In genomic region chr1:145424612-145425435, GRCh38 we compare ENCODE assay signal across 8 cellular contexts. TPM values are rescaled to one million over a fixed set of nuclear protein-coding genes. Genes with fewer than 3 reads are reported as not detected.
DNase-seq lines count a peak whose midpoint lies in the region; ATAC-seq and TF ChIP-seq lines count a peak whose summit lies in the region.
"Not testable (repeated sequence)": the region's sequence is repeated elsewhere in the genome, so short reads cannot be mapped to it uniquely, and the experiment has no call there.

No MANE protein-coding gene starts in this region.

- WGBS in gastroesophageal sphincter (ENCODE audit: low coverage in 1 of 2), 2 donors = 6 to 7% methylated on average over 3 to 4 of the region's 59 CpGs
- 1 to 3% (median 1%) methylated on average over 7 to 42 of the region's 59 CpGs for WGBS in stomach, 5 donors

- H2AFZ ChIP-seq in SU-DHL-6 (ENCODE audit: low read depth, low read length, severe bottlenecking) = peak overlapping the region; percentile 99

- H3F3A ChIP-seq in SU-DHL-6 (ENCODE audit: insufficient read depth) = not testable (repeated sequence)

- not testable (repeated sequence) for H3K9me3 Mint-ChIP-seq in activated naive CD4-positive, alpha-beta T cell treated with anti-CD3 and anti-CD28 coated beads, Interleukin-2, amount 50 U/mL, for 72 hours
- peaks cover 20% of the 10 kb centered on the region for H3K9me3 Mint-ChIP-seq in nephron progenitor cell

- H3K79me2 ChIP-seq in SU-DHL-6 (ENCODE audit: insufficient read depth, low read length) = not testable (repeated sequence)

- H3K27me3 Mint-ChIP-seq in nephron progenitor cell (ENCODE audit: low read depth, poor library complexity) = peaks cover 49% of the 10 kb centered on the region

- not testable (repeated sequence) for H4K20me1 ChIP-seq in SU-DHL-6 (ENCODE audit: low read depth, low read length)

- H3K27me3 ChIP-seq in SU-DHL-6 (ENCODE audit: low read length) = not testable (repeated sequence)
- peaks cover 30% of the 10 kb centered on the region for H3K27me3 ChIP-seq in gastroesophageal sphincter
- H3K27me3 ChIP-seq in stomach = peaks cover 0 to 36% (median 26%) of the 10 kb centered on the region in 3 donors

- TF ChIP-seq EP300 in gastroesophageal sphincter (IDR thresholded peaks at IDR 0.05); stomach (IDR thresholded peaks at IDR 0.05): not testable (repeated sequence)

- TF ChIP-seq CTCF in SU-DHL-6 (IDR thresholded peaks at IDR 0.05; ENCODE audit: insufficient read depth, low read length, poor library complexity, severe bottlenecking); gastroesophageal sphincter (IDR thresholded peaks at IDR 0.05); nephron progenitor cell (IDR thresholded peaks at IDR 0.05); stomach (IDR thresholded peaks at IDR 0.05): not testable (repeated sequence)

- H3K4me3 ChIP-seq in SU-DHL-6 (ENCODE audit: insufficient read depth, low read length, poor library complexity, severe bottlenecking) (peak overlapping the region; percentile 78), gastroesophageal sphincter (peak overlapping the region; percentile 64 to 86), stomach (peak overlapping the region; percentile 58 to 74 (median 70))

- peak overlapping the region; percentile 61 for H3K9ac ChIP-seq in SU-DHL-6 (ENCODE audit: low read length)

- H3K36me3 ChIP-seq in SU-DHL-6 (ENCODE audit: low read length); gastroesophageal sphincter; stomach: not testable (repeated sequence)

- ATAC-seq in GM21723 (IDR thresholded peaks at IDR 0.05; ENCODE audit: unreplicated experiment) = peak; percentile 75
- peak; percentile 29 for ATAC-seq in HG03558 (IDR thresholded peaks at IDR 0.05; ENCODE audit: extremely low read depth, unreplicated experiment)
- ATAC-seq in activated naive CD4-positive, alpha-beta T cell treated with anti-CD3 and anti-CD28 coated beads, Interleukin-2, amount 50 U/mL, for 72 hours = peak; percentile 79 to 80
- peak; percentile 84 for ATAC-seq in gastroesophageal sphincter

- peaks cover 16% of the 10 kb centered on the region for H3K4me1 Mint-ChIP-seq in nephron progenitor cell

- H3K9me3 ChIP-seq in SU-DHL-6 (ENCODE audit: insufficient read depth, low read length) = not testable (repeated sequence)
- H3K9me3 ChIP-seq in gastroesophageal sphincter = peaks cover 0 to 12% (median 0%) of the 10 kb centered on the region in 3 donors
- peaks cover 0 to 16% (median 12%) of the 10 kb centered on the region in 4 donors for H3K9me3 ChIP-seq in stomach

- H3K4me1 ChIP-seq in gastroesophageal sphincter (peaks cover 0 to 14% (median 0%) of the 10 kb centered on the region in 3 donors), stomach (peaks cover 4 to 14% (median 13%) of the 10 kb centered on the region in 4 donors)

- intact Hi-C loops in stomach (cut with DNase I; ENCODE audit: low total_unique reads) = not testable (repeated sequence)

- peak; percentile 80 for DNase-seq in Daoy (ENCODE audit: low read depth)
- DNase-seq in activated naive CD4-positive, alpha-beta T cell treated with anti-CD3 and anti-CD28 coated beads, Interleukin-2, amount 50 U/mL, for 72 hours (ENCODE audit: low spot score in 2 of 2) = peak; percentile 48 to 73
- DNase-seq in nephron progenitor cell, stomach: not testable (repeated sequence)

- H3K36me3 Mint-ChIP-seq in activated naive CD4-positive, alpha-beta T cell treated with anti-CD3 and anti-CD28 coated beads, Interleukin-2, amount 50 U/mL, for 72 hours = peaks cover 15 to 20% of the 10 kb centered on the region in 2 donors
- not testable (repeated sequence) for H3K36me3 Mint-ChIP-seq in nephron progenitor cell (ENCODE audit: low read depth)

- TF ChIP-seq POLR2A in gastroesophageal sphincter (IDR thresholded peaks at IDR 0.05); stomach (IDR thresholded peaks at IDR 0.05): not testable (repeated sequence)

- H3K9me2 ChIP-seq in SU-DHL-6 (replicated peaks; ENCODE audit: insufficient read depth, low read length) = not testable (repeated sequence)

- H3K4me2 ChIP-seq in SU-DHL-6 (ENCODE audit: low read depth, low read length, poor library complexity, severe bottlenecking) = peak overlapping the region; percentile 82

- not testable (repeated sequence) for H3K27ac ChIP-seq in SU-DHL-6 (ENCODE audit: low read depth, low read length)
- H3K27ac ChIP-seq in gastroesophageal sphincter (peak overlapping the region in 3 of 4 donors; percentile 73 to 83 (median 76)), stomach (peak overlapping the region in 3 of 5 donors; percentile 67 to 78 (median 76))

- H3K27ac Mint-ChIP-seq in activated naive CD4-positive, alpha-beta T cell treated with anti-CD3 and anti-CD28 coated beads, Interleukin-2, amount 50 U/mL, for 72 hours = peak overlapping the region in 1 of 2 donors; percentile 87
- H3K27ac Mint-ChIP-seq in nephron progenitor cell = peak overlapping the region; percentile 12

- peak overlapping the region; percentile 94 for H3K4me3 Mint-ChIP-seq in nephron progenitor cell

RNA-seq across cellular contexts. Expression of gene NBPF20, which starts 0.6 kb away (rescaled TPM):
- 2.2 and 2.5 TPM in 2 replicates for total RNA-seq in Daoy (2014; rRNA removed; shearing (Covaris generic))
- 1 to 10 TPM; 1.4 to 5.5 TPM for total RNA-seq in activated naive CD4-positive, alpha-beta T cell treated with anti-CD3 and anti-CD28 coated beads, Interleukin-2, amount 50 U/mL, for 72 hours
- 1 to 10 TPM; 1.7 to 9.5 (median 3.3) TPM for total RNA-seq in gastroesophageal sphincter
- total RNA-seq in stomach = 10 to 100 TPM in 1 of 5 donors, 1 to 10 TPM in 4; 1.4 to 12.1 (median 2.3) TPM
- 1 to 10 TPM in 1 of 3 donors, under 1 TPM in 2; 0.45 to 1.1 (median 0.92) TPM for polyA plus RNA-seq in stomach

Comparison
In these comparisons a context has a peak if more than half of its experiments do, and no peak if none do; other contexts are left out.
1. ATAC-seq: peak in every context shown above with its lines; median percentile 84 in gastroesophageal sphincter; 80 in activated naive CD4-positive, alpha-beta T cell treated with anti-CD3 and anti-CD28 coated beads, Interleukin-2, amount 50 U/mL, for 72 hours; 75 in GM21723; 29 in HG03558.